ENCODE assay signal across 1 cellular context in genomic region chr1:63747445-63747844, GRCh38.
TF ChIP-seq lines count a peak whose summit lies in the region.

No MANE protein-coding gene starts in this region.

TF ChIP-seq in H1, 55 proteins besides CTCF, POLR2A, EP300 and RAD21 (continued from another document):
- TF ChIP-seq GABPA (IDR thresholded peaks at IDR 0.05; ENCODE audit: borderline replicate concordance, insufficient read depth, low read length) = no peak
- TF ChIP-seq, protein P1, sequence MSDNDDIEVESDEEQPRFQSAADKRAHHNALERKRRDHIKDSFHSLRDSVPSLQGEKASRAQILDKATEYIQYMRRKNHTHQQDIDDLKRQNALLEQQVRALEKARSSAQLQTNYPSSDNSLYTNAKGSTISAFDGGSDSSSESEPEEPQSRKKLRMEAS (IDR thresholded peaks at IDR 0.05) = no peak
- no peak for TF ChIP-seq CEBPB (IDR thresholded peaks at IDR 0.05; ENCODE audit: low read depth, low read length)
- no peak for TF ChIP-seq TAF7 (optimal IDR thresholded peaks at IDR 0.05; ENCODE audit: borderline replicate concordance, low read depth, low read length)
- TF ChIP-seq ATF3 (IDR thresholded peaks at IDR 0.05; ENCODE audit: insufficient read depth, low read depth, low read length) = no peak
- TF ChIP-seq TBP (IDR thresholded peaks at IDR 0.05; ENCODE audit: low read depth, low read length) = no peak
- TF ChIP-seq SP2 (IDR thresholded peaks at IDR 0.05; ENCODE audit: low read length) = no peak
- no peak for TF ChIP-seq HDAC6 (IDR thresholded peaks at IDR 0.05; ENCODE audit: low read depth, low read length)
- no peak for TF ChIP-seq BCL11A (IDR thresholded peaks at IDR 0.05; ENCODE audit: low read depth in 2 of 2, low read length in 2 of 2)
